ENCODE assay signal across 19 cellular contexts in genomic region chr2:132816234-132816633, GRCh38.
"Had no signal": no experiment of that assay in that cellular context is flagged by ENCODE, and none has a peak within 500 bp of the region (broad histone marks: within the 10 kb centered on the region; RNA-seq: fewer than 3 reads in every experiment).

No MANE protein-coding gene starts in this region.

- H3K27me3 ChIP-seq: adrenal gland, body of pancreas, esophagus squamous epithelium, pancreas, stomach, testis, upper lobe of left lung had no signal

- H3K9me3 ChIP-seq: adrenal gland, body of pancreas, esophagus squamous epithelium, pancreas, testis, upper lobe of left lung had no signal

- H3K36me3 Mint-ChIP-seq: activated naive CD4-positive, alpha-beta T cell treated with anti-CD3 and anti-CD28 coated beads, Interleukin-2, amount 50 U/mL, for 24 hours had no signal

- DNase-seq: activated CD4-positive, alpha-beta T cell treated with anti-CD3 and anti-CD28 coated beads for 48 hours; activated CD8-positive, alpha-beta T cell treated with anti-CD3 and anti-CD28 coated beads for 36 hours; activated effector memory CD4-positive, alpha-beta T cell treated with anti-CD3 and anti-CD28 coated beads, Interleukin-2, amount 50 U/mL, for 16 hours; activated T-cell treated with anti-CD3 and anti-CD28 coated beads, Interleukin-2, amount 50 U/mL, for 4 hours; adrenal gland; body of pancreas; esophagus squamous epithelium; left colon; stimulated activated CD4-positive, alpha-beta T cell treated with anti-CD3 and anti-CD28 coated beads, Interleukin-12 subunit alpha, Interleukin-12 subunit beta, amount 100 ng/mL, for 4 hours; stimulated activated CD4-positive, alpha-beta T cell treated with anti-CD3 and anti-CD28 coated beads, Interleukin-2, amount 100 ng/mL, for 24 hours; stomach; T-helper 17 cell; testis; upper lobe of left lung had no signal

- H3K4me3 ChIP-seq: adrenal gland, body of pancreas, coronary artery, esophagus squamous epithelium, lung, pancreas, stomach, testis, upper lobe of left lung had no signal

- H3K9me3 Mint-ChIP-seq: activated CD8-positive, alpha-beta T cell treated with anti-CD3 and anti-CD28 coated beads for 36 hours; activated naive CD4-positive, alpha-beta T cell treated with anti-CD3 and anti-CD28 coated beads, Interleukin-2, amount 50 U/mL, for 24 hours; activated T-cell treated with anti-CD3 and anti-CD28 coated beads, Interleukin-2, amount 50 U/mL, for 4 hours had no signal

- H3K27me3 Mint-ChIP-seq: activated CD8-positive, alpha-beta T cell treated with anti-CD3 and anti-CD28 coated beads for 36 hours; activated naive CD4-positive, alpha-beta T cell treated with anti-CD3 and anti-CD28 coated beads, Interleukin-2, amount 50 U/mL, for 24 hours; central memory CD8-positive, alpha-beta T cell; T-helper 17 cell had no signal

- H3K27ac ChIP-seq: adrenal gland, body of pancreas, coronary artery, esophagus squamous epithelium, pancreas, stomach, testis, upper lobe of left lung had no signal

- H3K4me3 Mint-ChIP-seq: activated CD8-positive, alpha-beta T cell treated with anti-CD3 and anti-CD28 coated beads for 36 hours; activated naive CD4-positive, alpha-beta T cell treated with anti-CD3 and anti-CD28 coated beads, Interleukin-2, amount 50 U/mL, for 24 hours; activated T-cell treated with anti-CD3 and anti-CD28 coated beads, Interleukin-2, amount 50 U/mL, for 4 hours; central memory CD8-positive, alpha-beta T cell; T-helper 17 cell had no signal

- H3K27ac Mint-ChIP-seq: activated CD8-positive, alpha-beta T cell treated with anti-CD3 and anti-CD28 coated beads for 36 hours; activated naive CD4-positive, alpha-beta T cell treated with anti-CD3 and anti-CD28 coated beads, Interleukin-2, amount 50 U/mL, for 24 hours; T-helper 17 cell had no signal

- H3K36me3 ChIP-seq: adrenal gland, esophagus squamous epithelium, pancreas, stomach, upper lobe of left lung had no signal

- H3K4me1 Mint-ChIP-seq: activated naive CD4-positive, alpha-beta T cell treated with anti-CD3 and anti-CD28 coated beads, Interleukin-2, amount 50 U/mL, for 24 hours; central memory CD8-positive, alpha-beta T cell; T-helper 17 cell had no signal

- ATAC-seq: activated CD8-positive, alpha-beta T cell treated with anti-CD3 and anti-CD28 coated beads for 36 hours; activated T-cell treated with anti-CD3 and anti-CD28 coated beads, Interleukin-2, amount 50 U/mL, for 4 hours; body of pancreas; left colon; pancreas; T-helper 17 cell had no signal

- H3K4me1 ChIP-seq: adrenal gland, body of pancreas, esophagus squamous epithelium, pancreas, stomach, testis, upper lobe of left lung had no signal
